12 cellular contexts compared by ENCODE assay signal in genomic region chr2:44836174-44836573, GRCh38.
DNase-seq lines count a peak whose midpoint lies in the region; ATAC-seq and TF ChIP-seq lines count a peak whose summit lies in the region.
"Had no signal": no experiment of that assay in that cellular context is flagged by ENCODE, and none has a peak within 500 bp of the region (broad histone marks: within the 10 kb centered on the region; RNA-seq: fewer than 3 reads in every experiment).

No MANE protein-coding gene starts in this region.

- H3K36me3 ChIP-seq in upper lobe of left lung, result no peaks in the 10 kb centered on the region
- H3K36me3 ChIP-seq: WERI-Rb-1 had no signal

- 67 to 78% methylated on average over 8 of the region's 8 CpGs for WGBS in upper lobe of left lung, 2 donors

- peak overlapping the region; percentile 10 for H3K4me3 Mint-ChIP-seq in natural killer cell treated with Interleukin-12 subunit alpha and Interleukin-12 subunit beta and Interleukin-15 and Interleukin-18, amount 100 ng/mL, for 72 hours
- H3K4me3 Mint-ChIP-seq in natural killer cell, result no peak overlapping the region
- no peak overlapping the region for H3K4me3 Mint-ChIP-seq in activated naive CD8-positive, alpha-beta T cell treated with anti-CD3 and anti-CD28 coated beads, Interleukin-2, amount 50 U/mL, for 24 hours
- no peak overlapping the region for H3K4me3 Mint-ChIP-seq in immature natural killer cell
- H3K4me3 Mint-ChIP-seq: neural crest cell had no signal

- intact Hi-C loops in natural killer cell (cut with micrococcal nuclease), result no loop called here

- ATAC-seq in natural killer cell treated with Interleukin-12 subunit alpha and Interleukin-12 subunit beta and Interleukin-15 and Interleukin-18, amount 100 ng/mL, for 72 hours, result peak; percentile 52 to 79
- ATAC-seq in natural killer cell (no peak), HG03460 (IDR thresholded peaks at IDR 0.05; ENCODE audit: unreplicated experiment) (peak; percentile 52), HG03280 (IDR thresholded peaks at IDR 0.05; ENCODE audit: unreplicated experiment) (no peak), upper lobe of left lung (ENCODE audit: low FRiP score in 2 of 2) (no peak)
- peak; percentile 91 for ATAC-seq in activated naive CD8-positive, alpha-beta T cell treated with anti-CD3 and anti-CD28 coated beads, Interleukin-2, amount 50 U/mL, for 24 hours

- TF ChIP-seq CTCF in natural killer cell (IDR thresholded peaks at IDR 0.05) (no peak), upper lobe of left lung (IDR thresholded peaks at IDR 0.05) (no peak)

- no peak for DNase-seq in natural killer cell treated with Interleukin-12 subunit alpha and Interleukin-12 subunit beta and Interleukin-15 and Interleukin-18, amount 100 ng/mL, for 72 hours (ENCODE audit: low spot score)
- no peak for DNase-seq in natural killer cell
- DNase-seq in activated naive CD8-positive, alpha-beta T cell treated with anti-CD3 and anti-CD28 coated beads, Interleukin-2, amount 50 U/mL, for 24 hours, result peak; percentile 38
- no peak for DNase-seq in immature natural killer cell
- DNase-seq in C1 segment of cervical spinal cord (lab: John Stamatoyannopoulos, UW), result no peak
- DNase-seq in upper lobe of left lung, result no peak
- DNase-seq: kidney, NCI-H2029 treated with DMSO at 0.1 percent for 48 hours, WERI-Rb-1 had no signal

- H3K4me1 ChIP-seq in upper lobe of left lung, result no peaks in the 10 kb centered on the region

- no peak overlapping the region for H3K4me3 ChIP-seq in upper lobe of left lung

- TF ChIP-seq POLR2A in upper lobe of left lung (IDR thresholded peaks at IDR 0.05), result no peak

- H3K27ac Mint-ChIP-seq in natural killer cell treated with Interleukin-12 subunit alpha and Interleukin-12 subunit beta and Interleukin-15 and Interleukin-18, amount 100 ng/mL, for 72 hours, result peak overlapping the region in 1 of 2 donors; percentile 9
- H3K27ac Mint-ChIP-seq in natural killer cell, result no peak overlapping the region
- no peak overlapping the region for H3K27ac Mint-ChIP-seq in activated naive CD8-positive, alpha-beta T cell treated with anti-CD3 and anti-CD28 coated beads, Interleukin-2, amount 50 U/mL, for 24 hours
- H3K27ac Mint-ChIP-seq in immature natural killer cell, result no peak overlapping the region

- no peaks in the 10 kb centered on the region for H3K9me3 ChIP-seq in upper lobe of left lung

- no peaks in the 10 kb centered on the region for H3K27me3 ChIP-seq in upper lobe of left lung

- TF ChIP-seq EP300 in upper lobe of left lung (IDR thresholded peaks at IDR 0.05), result no peak

- no peaks in the 10 kb centered on the region for H3K36me3 Mint-ChIP-seq in natural killer cell treated with Interleukin-12 subunit alpha and Interleukin-12 subunit beta and Interleukin-15 and Interleukin-18, amount 100 ng/mL, for 72 hours
- H3K36me3 Mint-ChIP-seq in natural killer cell, result no peaks in the 10 kb centered on the region
- H3K36me3 Mint-ChIP-seq in activated naive CD8-positive, alpha-beta T cell treated with anti-CD3 and anti-CD28 coated beads, Interleukin-2, amount 50 U/mL, for 24 hours (ENCODE audit: low read depth), result no peaks in the 10 kb centered on the region
- H3K36me3 Mint-ChIP-seq in immature natural killer cell, result no peaks in the 10 kb centered on the region

- no peak overlapping the region for H3K27ac ChIP-seq in upper lobe of left lung
- H3K27ac ChIP-seq: WERI-Rb-1 had no signal

- peaks cover 8 to 20% of the 10 kb centered on the region in 2 donors for H3K27me3 Mint-ChIP-seq in natural killer cell treated with Interleukin-12 subunit alpha and Interleukin-12 subunit beta and Interleukin-15 and Interleukin-18, amount 100 ng/mL, for 72 hours
- H3K27me3 Mint-ChIP-seq in natural killer cell (ENCODE audit: low read depth in 2 of 2) (peaks cover 8 to 10% of the 10 kb centered on the region in 2 donors), immature natural killer cell (ENCODE audit: low read depth in 3 of 3) (peaks cover 0 to 6% (median 1%) of the 10 kb centered on the region in 3 donors)
- H3K27me3 Mint-ChIP-seq in activated naive CD8-positive, alpha-beta T cell treated with anti-CD3 and anti-CD28 coated beads, Interleukin-2, amount 50 U/mL, for 24 hours, result no peaks in the 10 kb centered on the region

- H3K4me1 Mint-ChIP-seq in natural killer cell treated with Interleukin-12 subunit alpha and Interleukin-12 subunit beta and Interleukin-15 and Interleukin-18, amount 100 ng/mL, for 72 hours (ENCODE audit: low read depth in 2 of 2), result peaks cover 0 to 22% of the 10 kb centered on the region in 2 donors
- H3K4me1 Mint-ChIP-seq in natural killer cell, result no peaks in the 10 kb centered on the region
- peaks cover 21% of the 10 kb centered on the region for H3K4me1 Mint-ChIP-seq in activated naive CD8-positive, alpha-beta T cell treated with anti-CD3 and anti-CD28 coated beads, Interleukin-2, amount 50 U/mL, for 24 hours
- H3K4me1 Mint-ChIP-seq in immature natural killer cell, result no peaks in the 10 kb centered on the region
- H3K4me1 Mint-ChIP-seq: neural crest cell had no signal

- no peaks in the 10 kb centered on the region for H3K9me3 Mint-ChIP-seq in natural killer cell treated with Interleukin-12 subunit alpha and Interleukin-12 subunit beta and Interleukin-15 and Interleukin-18, amount 100 ng/mL, for 72 hours
- no peaks in the 10 kb centered on the region for H3K9me3 Mint-ChIP-seq in natural killer cell
- peaks cover 3% of the 10 kb centered on the region for H3K9me3 Mint-ChIP-seq in activated naive CD8-positive, alpha-beta T cell treated with anti-CD3 and anti-CD28 coated beads, Interleukin-2, amount 50 U/mL, for 24 hours
- peaks cover 0 to 4% (median 0%) of the 10 kb centered on the region in 6 donors for H3K9me3 Mint-ChIP-seq in immature natural killer cell

Comparison
In these comparisons a context has a peak if more than half of its experiments do, and no peak if none do; other contexts are left out.
1. ATAC-seq: peak in natural killer cell treated with Interleukin-12 subunit alpha and Interleukin-12 subunit beta and Interleukin-15 and Interleukin-18, amount 100 ng/mL, for 72 hours (2 of 2), HG03460 (single experiment) and activated naive CD8-positive, alpha-beta T cell treated with anti-CD3 and anti-CD28 coated beads, Interleukin-2, amount 50 U/mL, for 24 hours (single experiment); none in natural killer cell (0 of 3), HG03280 (single experiment) and upper lobe of left lung (0 of 2).